6 cellular contexts compared by ENCODE assay signal in the genomic region with DNA sequence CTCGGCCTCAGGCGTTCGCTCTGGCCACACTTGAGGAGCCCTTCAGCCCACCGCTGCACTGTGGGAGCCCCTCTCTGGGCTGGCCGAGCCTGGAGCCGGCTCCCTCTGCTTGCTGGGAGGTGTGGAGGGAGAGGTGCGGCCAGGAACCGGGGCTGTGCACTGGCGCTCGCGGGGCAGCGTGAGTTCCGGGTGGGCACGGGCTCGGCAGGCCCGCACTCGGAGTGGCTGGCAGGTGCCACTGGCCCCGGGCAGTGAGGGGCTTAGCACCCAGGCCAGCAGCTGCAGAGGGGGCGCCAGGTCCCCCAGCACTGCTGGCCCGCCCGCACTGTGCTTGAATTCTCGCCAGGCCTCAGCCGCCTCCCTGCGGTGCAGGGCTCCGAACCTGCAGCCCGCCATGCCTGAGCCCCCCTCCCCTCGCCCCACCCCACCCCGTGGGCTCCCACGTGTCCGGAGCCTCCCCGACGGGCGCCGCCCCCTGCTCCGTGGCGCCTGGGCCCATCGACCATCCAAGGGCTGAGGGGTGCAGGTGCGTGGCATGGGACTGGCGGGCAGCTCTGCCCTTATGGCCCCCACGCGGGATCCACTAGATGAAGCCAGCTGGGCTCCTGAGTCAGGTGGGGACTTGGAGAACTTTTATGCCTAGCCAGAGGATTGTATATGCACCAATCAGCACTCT.
"Had no signal": no experiment of that assay in that cellular context is flagged by ENCODE, and none has a peak within 500 bp of the region (broad histone marks: within the 10 kb centered on the region; RNA-seq: fewer than 3 reads in every experiment).

No MANE protein-coding gene starts in this region.

- H3K4me1 Mint-ChIP-seq: GM23338 had no signal

- ATAC-seq: GM23338, HepG2 had no signal

- H3K36me3 Mint-ChIP-seq: IgD-negative memory B cell had no signal

- H3K4me3 Mint-ChIP-seq: GM23338, H9, IgD-negative memory B cell had no signal

- DNase-seq: H9, HCEC 1CT, KBM-7 had no signal

- H3K27ac Mint-ChIP-seq: GM23338, H9, IgD-negative memory B cell had no signal
